ENCODE assay signal across 20 cellular contexts in the genomic region with DNA sequence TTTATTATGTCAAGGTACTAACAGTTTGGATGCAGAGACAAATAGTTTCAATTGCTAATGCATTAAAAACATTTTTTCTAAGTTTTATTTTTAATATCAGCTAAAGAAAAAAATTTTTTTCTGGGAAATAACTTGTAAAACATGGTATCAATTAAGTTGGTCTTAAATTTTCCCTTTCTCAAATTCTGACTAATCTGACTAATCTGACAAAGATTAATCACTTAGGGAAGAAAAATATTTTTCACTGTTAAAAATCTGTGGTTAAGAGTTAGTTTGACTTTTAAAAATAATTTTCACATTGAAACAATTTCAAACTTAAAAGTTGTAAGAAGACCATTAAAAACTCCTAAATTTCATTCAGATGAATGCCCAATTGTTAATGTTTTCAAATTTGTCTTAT.
"Had no signal": no experiment of that assay in that cellular context is flagged by ENCODE, and none has a peak within 500 bp of the region (broad histone marks: within the 10 kb centered on the region; RNA-seq: fewer than 3 reads in every experiment).

No MANE protein-coding gene starts in this region.

- H3K27ac ChIP-seq: SJSA1 had no signal

- DNase-seq: Karpas-422, KG1, MG63, NCI-H1092, NCI-H1105 treated with DMSO at 0.1 percent for 48 hours, NCI-H1417 treated with DMSO at 0.1 percent for 48 hours, NCI-H146, NCI-H1694 treated with DMSO at 0.1 percent for 48 hours, NCI-H1930, NCI-H2081, NCI-H2107, NCI-H2227 treated with DMSO at 0.1 percent for 48 hours, NCI-H524 treated with DMSO at 0.1 percent for 48 hours, NCI-H69, NCI-H774, Right ventricle myocardium superior, RPMI8226, SIG-M5 had no signal

- H3K27me3 ChIP-seq: MG63, SJSA1 had no signal

- H3K4me3 ChIP-seq: MG63, SJSA1 had no signal

- H3K36me3 ChIP-seq: MG63, SJSA1 had no signal

- FAIRE-seq: RCC 7860 had no signal

- H3K4me1 ChIP-seq: SJSA1 had no signal

- H3K9me3 ChIP-seq: MG63, SJSA1 had no signal
